9 cellular contexts compared by ENCODE assay signal in the genomic region with DNA sequence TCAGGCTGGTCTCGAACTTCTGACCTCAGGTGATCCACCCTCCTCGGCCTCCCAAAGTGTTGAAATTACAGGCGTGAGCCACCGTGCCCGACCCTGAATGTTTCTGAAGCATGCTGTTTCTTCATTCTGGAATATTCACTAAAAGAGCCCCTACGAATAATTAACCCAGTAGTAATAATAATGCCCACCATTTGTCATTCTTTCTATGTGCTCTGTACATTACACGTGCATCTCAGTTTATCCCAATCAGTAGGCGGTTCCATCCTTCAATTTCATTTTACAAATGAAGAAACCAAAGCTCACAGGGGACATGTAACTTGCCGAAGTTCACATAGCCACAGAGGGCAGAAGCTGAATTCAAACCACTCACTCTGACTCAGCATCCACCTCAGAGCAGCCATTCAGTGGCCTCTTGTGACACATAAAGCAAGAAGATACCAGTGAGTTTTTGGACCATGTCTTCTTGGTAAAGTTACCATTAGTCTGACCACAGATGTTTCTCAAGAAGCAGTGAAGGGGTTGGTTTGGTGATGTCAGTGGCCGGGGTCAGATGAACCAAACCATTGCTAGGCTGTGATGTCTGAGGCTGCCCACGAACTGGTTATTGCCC.
DNase-seq lines count a peak whose midpoint lies in the region; ATAC-seq lines count a peak whose summit lies in the region.
"Had no signal": no experiment of that assay in that cellular context is flagged by ENCODE, and none has a peak within 500 bp of the region (broad histone marks: within the 10 kb centered on the region; RNA-seq: fewer than 3 reads in every experiment).

No MANE protein-coding gene starts in this region.

- no peak overlapping the region for H3K9ac ChIP-seq in HUES6 (ENCODE audit: low read length)

- peak overlapping the region; percentile 97 for H3K27ac Mint-ChIP-seq in activated T-helper 17 cell treated with anti-CD3 and anti-CD28 coated beads, Interleukin-2, amount 50 U/mL, for 72 hours
- H3K27ac Mint-ChIP-seq in CD8-positive, alpha-beta memory T cell = peak overlapping the region in 2 of 8 donors; percentile 38 to 74

- no peak overlapping the region for H3K4me3 ChIP-seq in HUES6 (ENCODE audit: low read depth, low read length)
- H3K4me3 ChIP-seq in CD8-positive, alpha-beta memory T cell (ENCODE audit: low read length) = no peak overlapping the region

- H3K9me3 ChIP-seq in HUES6 (ENCODE audit: control insufficient read depth, insufficient read depth, low read depth, low read length) = no peaks in the 10 kb centered on the region
- H3K9me3 ChIP-seq in CD8-positive, alpha-beta memory T cell (ENCODE audit: low read length) = no peaks in the 10 kb centered on the region

- no peaks in the 10 kb centered on the region for H3K36me3 ChIP-seq in HUES6 (ENCODE audit: control insufficient read depth, insufficient read depth, low read length)
- H3K36me3 ChIP-seq in CD8-positive, alpha-beta memory T cell (ENCODE audit: insufficient read depth, low read length) = no peaks in the 10 kb centered on the region

- 0 out of 2 replicates have a peak overlapping the region, but pooled peaks have one; percentile 44 for H3K27ac ChIP-seq in HUES6 (ENCODE audit: low read depth, low read length)
- H3K27ac ChIP-seq in CD8-positive, alpha-beta memory T cell (ENCODE audit: low read depth, low read length) = no peak overlapping the region

- H3K4me1 Mint-ChIP-seq in activated T-helper 17 cell treated with anti-CD3 and anti-CD28 coated beads, Interleukin-2, amount 50 U/mL, for 72 hours = peaks cover 36% of the 10 kb centered on the region
- peaks cover 15 to 18% (median 18%) of the 10 kb centered on the region in 3 donors for H3K4me1 Mint-ChIP-seq in CD8-positive, alpha-beta memory T cell

- H3K27me3 Mint-ChIP-seq in activated T-helper 17 cell treated with anti-CD3 and anti-CD28 coated beads, Interleukin-2, amount 50 U/mL, for 72 hours = no peaks in the 10 kb centered on the region
- peaks cover 0 to 3% of the 10 kb centered on the region in 2 donors for H3K27me3 Mint-ChIP-seq in CD8-positive, alpha-beta memory T cell

- H3K4me3 Mint-ChIP-seq in activated T-helper 17 cell treated with anti-CD3 and anti-CD28 coated beads, Interleukin-2, amount 50 U/mL, for 72 hours = peak overlapping the region; percentile 73
- H3K4me3 Mint-ChIP-seq in CD8-positive, alpha-beta memory T cell = no peak overlapping the region

- no peaks in the 10 kb centered on the region for H3K27me3 ChIP-seq in HUES6 (ENCODE audit: control insufficient read depth, insufficient read depth, low read length)
- H3K27me3 ChIP-seq in CD8-positive, alpha-beta memory T cell (ENCODE audit: insufficient read depth, low read length, poor library complexity, severe bottlenecking) = no peaks in the 10 kb centered on the region

- CTCF ChIA-PET in CD8-positive, alpha-beta memory T cell (lab: Charles Lee) = no interaction called here

- H3K9me3 Mint-ChIP-seq in activated T-helper 17 cell treated with anti-CD3 and anti-CD28 coated beads, Interleukin-2, amount 50 U/mL, for 72 hours = no peaks in the 10 kb centered on the region
- no peaks in the 10 kb centered on the region for H3K9me3 Mint-ChIP-seq in CD8-positive, alpha-beta memory T cell
- H3K9me3 Mint-ChIP-seq: IgD-negative memory B cell had no signal

- peaks cover 17% of the 10 kb centered on the region for H3K4me1 ChIP-seq in HUES6 (ENCODE audit: control insufficient read depth, insufficient read depth, low read length)
- peaks cover 4% of the 10 kb centered on the region for H3K4me1 ChIP-seq in CD8-positive, alpha-beta memory T cell (ENCODE audit: insufficient read depth, low read length)

- DNase-seq in Daoy (ENCODE audit: low read depth) = peak; percentile 71
- DNase-seq in lung microvascular endothelial cell (ENCODE audit: low read depth in 2 of 2) = peak; percentile 15 to 77
- DNase-seq in NCI-H2107 treated with DMSO at 0.1 percent for 48 hours (lab: John Stamatoyannopoulos, UW; ENCODE audit: unreplicated experiment) = no peak
- DNase-seq in NCI-H748 (lab: John Stamatoyannopoulos, UW; ENCODE audit: unreplicated experiment) = no peak
- no peak for DNase-seq in CD8-positive, alpha-beta memory T cell

- POLR2A ChIA-PET in CD8-positive, alpha-beta memory T cell (lab: Charles Lee) = no interaction called here

- peak; percentile 69 for ATAC-seq in GM21447 (IDR thresholded peaks at IDR 0.05; ENCODE audit: unreplicated experiment)
- peak; percentile 90 for ATAC-seq in activated T-helper 17 cell treated with anti-CD3 and anti-CD28 coated beads, Interleukin-2, amount 50 U/mL, for 72 hours (replicated peaks)

- peaks cover 7% of the 10 kb centered on the region for H3K36me3 Mint-ChIP-seq in activated T-helper 17 cell treated with anti-CD3 and anti-CD28 coated beads, Interleukin-2, amount 50 U/mL, for 72 hours (ENCODE audit: low read depth)
- no peaks in the 10 kb centered on the region for H3K36me3 Mint-ChIP-seq in CD8-positive, alpha-beta memory T cell

Comparison
In these comparisons a context has a peak if more than half of its experiments do, and no peak if none do; other contexts are left out.
1. DNase-seq: peak in Daoy (single experiment) and lung microvascular endothelial cell (2 of 2); none in NCI-H2107 treated with DMSO at 0.1 percent for 48 hours (single experiment), NCI-H748 (single experiment) and CD8-positive, alpha-beta memory T cell (0 of 5).